In genomic region chr7:711967-712600, GRCh38 we compare ENCODE assay signal across 1 cellular context.
TF ChIP-seq lines count a peak whose summit lies in the region.

No MANE protein-coding gene starts in this region.

TF ChIP-seq in H1, 55 proteins besides CTCF, POLR2A, EP300 and RAD21:
- TF ChIP-seq, protein P1, sequence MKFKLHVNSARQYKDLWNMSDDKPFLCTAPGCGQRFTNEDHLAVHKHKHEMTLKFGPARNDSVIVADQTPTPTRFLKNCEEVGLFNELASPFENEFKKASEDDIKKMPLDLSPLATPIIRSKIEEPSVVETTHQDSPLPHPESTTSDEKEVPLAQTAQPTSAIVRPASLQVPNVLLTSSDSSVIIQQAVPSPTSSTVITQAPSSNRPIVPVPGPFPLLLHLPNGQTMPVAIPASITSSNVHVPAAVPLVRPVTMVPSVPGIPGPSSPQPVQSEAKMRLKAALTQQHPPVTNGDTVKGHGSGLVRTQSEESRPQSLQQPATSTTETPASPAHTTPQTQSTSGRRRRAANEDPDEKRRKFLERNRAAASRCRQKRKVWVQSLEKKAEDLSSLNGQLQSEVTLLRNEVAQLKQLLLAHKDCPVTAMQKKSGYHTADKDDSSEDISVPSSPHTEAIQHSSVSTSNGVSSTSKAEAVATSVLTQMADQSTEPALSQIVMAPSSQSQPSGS (IDR thresholded peaks at IDR 0.05; ENCODE audit: low read length) = no peak
- TF ChIP-seq CEBPB (IDR thresholded peaks at IDR 0.05; ENCODE audit: low read depth, low read length) (no peak), RXRA (IDR thresholded peaks at IDR 0.05; ENCODE audit: insufficient read depth, low read depth, low read length) (no peak), ZNF274 (IDR thresholded peaks at IDR 0.05; ENCODE audit: borderline replicate concordance, extremely low read depth, low read length) (no peak), RNF2 (IDR thresholded peaks at IDR 0.05; ENCODE audit: borderline replicate concordance, low read depth, low read length, missing control alignments, poor library complexity, severe bottlenecking) (no peak), ATF3 (IDR thresholded peaks at IDR 0.05; ENCODE audit: insufficient read depth, low read depth, low read length) (no peak)
- TF ChIP-seq, protein P2, sequence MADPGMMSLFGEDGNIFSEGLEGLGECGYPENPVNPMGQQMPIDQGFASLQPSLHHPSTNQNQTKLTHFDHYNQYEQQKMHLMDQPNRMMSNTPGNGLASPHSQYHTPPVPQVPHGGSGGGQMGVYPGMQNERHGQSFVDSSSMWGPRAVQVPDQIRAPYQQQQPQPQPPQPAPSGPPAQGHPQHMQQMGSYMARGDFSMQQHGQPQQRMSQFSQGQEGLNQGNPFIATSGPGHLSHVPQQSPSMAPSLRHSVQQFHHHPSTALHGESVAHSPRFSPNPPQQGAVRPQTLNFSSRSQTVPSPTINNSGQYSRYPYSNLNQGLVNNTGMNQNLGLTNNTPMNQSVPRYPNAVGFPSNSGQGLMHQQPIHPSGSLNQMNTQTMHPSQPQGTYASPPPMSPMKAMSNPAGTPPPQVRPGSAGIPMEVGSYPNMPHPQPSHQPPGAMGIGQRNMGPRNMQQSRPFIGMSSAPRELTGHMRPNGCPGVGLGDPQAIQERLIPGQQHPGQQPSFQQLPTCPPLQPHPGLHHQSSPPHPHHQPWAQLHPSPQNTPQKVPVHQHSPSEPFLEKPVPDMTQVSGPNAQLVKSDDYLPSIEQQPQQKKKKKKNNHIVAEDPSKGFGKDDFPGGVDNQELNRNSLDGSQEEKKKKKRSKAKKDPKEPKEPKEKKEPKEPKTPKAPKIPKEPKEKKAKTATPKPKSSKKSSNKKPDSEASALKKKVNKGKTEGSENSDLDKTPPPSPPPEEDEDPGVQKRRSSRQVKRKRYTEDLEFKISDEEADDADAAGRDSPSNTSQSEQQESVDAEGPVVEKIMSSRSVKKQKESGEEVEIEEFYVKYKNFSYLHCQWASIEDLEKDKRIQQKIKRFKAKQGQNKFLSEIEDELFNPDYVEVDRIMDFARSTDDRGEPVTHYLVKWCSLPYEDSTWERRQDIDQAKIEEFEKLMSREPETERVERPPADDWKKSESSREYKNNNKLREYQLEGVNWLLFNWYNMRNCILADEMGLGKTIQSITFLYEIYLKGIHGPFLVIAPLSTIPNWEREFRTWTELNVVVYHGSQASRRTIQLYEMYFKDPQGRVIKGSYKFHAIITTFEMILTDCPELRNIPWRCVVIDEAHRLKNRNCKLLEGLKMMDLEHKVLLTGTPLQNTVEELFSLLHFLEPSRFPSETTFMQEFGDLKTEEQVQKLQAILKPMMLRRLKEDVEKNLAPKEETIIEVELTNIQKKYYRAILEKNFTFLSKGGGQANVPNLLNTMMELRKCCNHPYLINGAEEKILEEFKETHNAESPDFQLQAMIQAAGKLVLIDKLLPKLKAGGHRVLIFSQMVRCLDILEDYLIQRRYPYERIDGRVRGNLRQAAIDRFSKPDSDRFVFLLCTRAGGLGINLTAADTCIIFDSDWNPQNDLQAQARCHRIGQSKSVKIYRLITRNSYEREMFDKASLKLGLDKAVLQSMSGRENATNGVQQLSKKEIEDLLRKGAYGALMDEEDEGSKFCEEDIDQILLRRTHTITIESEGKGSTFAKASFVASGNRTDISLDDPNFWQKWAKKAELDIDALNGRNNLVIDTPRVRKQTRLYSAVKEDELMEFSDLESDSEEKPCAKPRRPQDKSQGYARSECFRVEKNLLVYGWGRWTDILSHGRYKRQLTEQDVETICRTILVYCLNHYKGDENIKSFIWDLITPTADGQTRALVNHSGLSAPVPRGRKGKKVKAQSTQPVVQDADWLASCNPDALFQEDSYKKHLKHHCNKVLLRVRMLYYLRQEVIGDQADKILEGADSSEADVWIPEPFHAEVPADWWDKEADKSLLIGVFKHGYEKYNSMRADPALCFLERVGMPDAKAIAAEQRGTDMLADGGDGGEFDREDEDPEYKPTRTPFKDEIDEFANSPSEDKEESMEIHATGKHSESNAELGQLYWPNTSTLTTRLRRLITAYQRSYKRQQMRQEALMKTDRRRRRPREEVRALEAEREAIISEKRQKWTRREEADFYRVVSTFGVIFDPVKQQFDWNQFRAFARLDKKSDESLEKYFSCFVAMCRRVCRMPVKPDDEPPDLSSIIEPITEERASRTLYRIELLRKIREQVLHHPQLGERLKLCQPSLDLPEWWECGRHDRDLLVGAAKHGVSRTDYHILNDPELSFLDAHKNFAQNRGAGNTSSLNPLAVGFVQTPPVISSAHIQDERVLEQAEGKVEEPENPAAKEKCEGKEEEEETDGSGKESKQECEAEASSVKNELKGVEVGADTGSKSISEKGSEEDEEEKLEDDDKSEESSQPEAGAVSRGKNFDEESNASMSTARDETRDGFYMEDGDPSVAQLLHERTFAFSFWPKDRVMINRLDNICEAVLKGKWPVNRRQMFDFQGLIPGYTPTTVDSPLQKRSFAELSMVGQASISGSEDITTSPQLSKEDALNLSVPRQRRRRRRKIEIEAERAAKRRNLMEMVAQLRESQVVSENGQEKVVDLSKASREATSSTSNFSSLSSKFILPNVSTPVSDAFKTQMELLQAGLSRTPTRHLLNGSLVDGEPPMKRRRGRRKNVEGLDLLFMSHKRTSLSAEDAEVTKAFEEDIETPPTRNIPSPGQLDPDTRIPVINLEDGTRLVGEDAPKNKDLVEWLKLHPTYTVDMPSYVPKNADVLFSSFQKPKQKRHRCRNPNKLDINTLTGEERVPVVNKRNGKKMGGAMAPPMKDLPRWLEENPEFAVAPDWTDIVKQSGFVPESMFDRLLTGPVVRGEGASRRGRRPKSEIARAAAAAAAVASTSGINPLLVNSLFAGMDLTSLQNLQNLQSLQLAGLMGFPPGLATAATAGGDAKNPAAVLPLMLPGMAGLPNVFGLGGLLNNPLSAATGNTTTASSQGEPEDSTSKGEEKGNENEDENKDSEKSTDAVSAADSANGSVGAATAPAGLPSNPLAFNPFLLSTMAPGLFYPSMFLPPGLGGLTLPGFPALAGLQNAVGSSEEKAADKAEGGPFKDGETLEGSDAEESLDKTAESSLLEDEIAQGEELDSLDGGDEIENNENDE (IDR thresholded peaks at IDR 0.05; ENCODE audit: insufficient replicate concordance, low read length) = no peak
